23 cellular contexts compared by ENCODE assay signal in the genomic region with DNA sequence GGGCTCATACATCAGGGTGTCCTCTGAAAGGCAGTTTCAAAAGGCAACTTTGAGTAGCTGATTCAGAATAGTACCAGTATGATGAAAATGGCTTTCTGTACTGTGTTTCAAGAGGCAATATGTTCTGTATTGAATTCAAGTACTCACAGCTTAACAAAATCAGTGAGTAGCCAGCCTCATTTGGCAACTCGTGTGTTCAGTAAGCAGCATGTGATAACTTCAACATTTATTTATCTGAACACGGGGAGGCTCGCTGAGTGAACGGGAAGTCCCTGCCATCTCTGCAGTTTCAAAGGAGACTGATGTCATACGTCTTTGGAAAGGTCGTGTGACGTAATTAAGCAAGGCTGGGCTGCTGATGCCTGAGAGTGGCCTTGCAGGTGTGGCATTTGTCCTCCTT.
DNase-seq lines count a peak whose midpoint lies in the region; ATAC-seq and TF ChIP-seq lines count a peak whose summit lies in the region.
"Had no signal": no experiment of that assay in that cellular context is flagged by ENCODE, and none has a peak within 500 bp of the region (broad histone marks: within the 10 kb centered on the region; RNA-seq: fewer than 3 reads in every experiment).

No MANE protein-coding gene starts in this region.

- no peak for TF ChIP-seq CTCF in CD14-positive monocyte (IDR thresholded peaks at IDR 0.05)
- TF ChIP-seq CTCF in astrocyte of the spinal cord (IDR thresholded peaks at IDR 0.05; ENCODE audit: low read depth, low read length), result no peak
- TF ChIP-seq CTCF in sigmoid colon (IDR thresholded peaks at IDR 0.05), result no peak

- H3K36me3 Mint-ChIP-seq in CD14-positive monocyte, result no peaks in the 10 kb centered on the region
- H3K36me3 Mint-ChIP-seq in CD4-positive, CD25-positive, alpha-beta regulatory T cell, result no peaks in the 10 kb centered on the region
- H3K36me3 Mint-ChIP-seq: activated naive CD4-positive, alpha-beta T cell treated with anti-CD3 and anti-CD28 coated beads, Interleukin-2, amount 50 U/mL, for 72 hours; naive thymus-derived CD8-positive, alpha-beta T cell had no signal

- no peak overlapping the region for H3K4me3 Mint-ChIP-seq in CD14-positive monocyte
- no peak overlapping the region for H3K4me3 Mint-ChIP-seq in CD4-positive, CD25-positive, alpha-beta regulatory T cell
- H3K4me3 Mint-ChIP-seq: activated CD4-positive, alpha-beta T cell treated with anti-CD3 and anti-CD28 coated beads, Interleukin-2, amount 10 ng/mL, durations not matched to agents 24 days and 14 days; HFFc6; naive thymus-derived CD8-positive, alpha-beta T cell had no signal

- intact Hi-C loops in CD14-positive monocyte (cut with micrococcal nuclease), result no loop called here
- intact Hi-C loops in sigmoid colon (cut with DNase I), result no loop called here

- TF ChIP-seq POLR2A in sigmoid colon (IDR thresholded peaks at IDR 0.05), result no peak

- no peaks in the 10 kb centered on the region for H3K27me3 ChIP-seq in CD4-positive, CD25-positive, alpha-beta regulatory T cell (ENCODE audit: control insufficient read depth, insufficient read depth, low read length)
- peaks cover 0 to 6% (median 0%) of the 10 kb centered on the region in 3 donors for H3K27me3 ChIP-seq in sigmoid colon
- H3K27me3 ChIP-seq: body of pancreas, suprapubic skin had no signal

- no peaks in the 10 kb centered on the region for H3K4me1 Mint-ChIP-seq in CD14-positive monocyte
- peaks cover 0 to 10% (median 4%) of the 10 kb centered on the region in 4 donors for H3K4me1 Mint-ChIP-seq in CD4-positive, CD25-positive, alpha-beta regulatory T cell
- H3K4me1 Mint-ChIP-seq: activated CD4-positive, alpha-beta T cell treated with anti-CD3 and anti-CD28 coated beads, Interleukin-2, amount 10 ng/mL, durations not matched to agents 24 days and 14 days had no signal

- in situ Hi-C loops in astrocyte of the spinal cord (cut with HindIII; ENCODE audit: low sequenced_read_pairs), result no loop called here

- no peaks in the 10 kb centered on the region for H3K4me1 ChIP-seq in CD4-positive, CD25-positive, alpha-beta regulatory T cell (ENCODE audit: control insufficient read depth, insufficient read depth, low read length, poor library complexity, severe bottlenecking)
- H3K4me1 ChIP-seq in sigmoid colon, result no peaks in the 10 kb centered on the region
- H3K4me1 ChIP-seq: suprapubic skin had no signal

- peak; percentile 53 for DNase-seq in CD14-positive monocyte (ENCODE audit: low spot score)
- peak in 2 of 3 donors; percentile 2 to 4 for DNase-seq in CD4-positive, CD25-positive, alpha-beta regulatory T cell
- peak; percentile 40 for DNase-seq in NCI-H1092 treated with DMSO at 0.1 percent for 48 hours (lab: John Stamatoyannopoulos, UW)
- DNase-seq in astrocyte of the spinal cord (ENCODE audit: low read depth, low spot score), result peak; percentile 17
- no peak for DNase-seq in sigmoid colon
- DNase-seq: activated CD4-positive, alpha-beta T cell treated with anti-CD3 and anti-CD28 coated beads, Interleukin-2, amount 10 ng/mL, durations not matched to agents 24 days and 14 days; activated T-cell treated with anti-CD3 and anti-CD28 coated beads for 4 hours; AML-193; GDM1; HFFc6; kidney; mesendoderm; naive thymus-derived CD8-positive, alpha-beta T cell; NCI-H187 treated with DMSO at 0.1 percent for 48 hours; NCI-H524 treated with DMSO at 0.1 percent for 48 hours; stimulated activated CD4-positive, alpha-beta T cell treated with anti-CD3 and anti-CD28 coated beads, Interleukin-4, amount 100 ng/mL, for 4 hours had no signal

- H3K27ac ChIP-seq in CD4-positive, CD25-positive, alpha-beta regulatory T cell (ENCODE audit: insufficient read depth, low read length, poor library complexity, severe bottlenecking), result no peak overlapping the region
- H3K27ac ChIP-seq in sigmoid colon, result no peak overlapping the region
- H3K27ac ChIP-seq: coronary artery, SK-N-MC, suprapubic skin had no signal

- H3K4me3 ChIP-seq in CD4-positive, CD25-positive, alpha-beta regulatory T cell (ENCODE audit: low read depth, low read length), result no peak overlapping the region
- H3K4me3 ChIP-seq in astrocyte of the spinal cord (ENCODE audit: low read depth, low read length), result no peak overlapping the region
- no peak overlapping the region for H3K4me3 ChIP-seq in sigmoid colon
- H3K4me3 ChIP-seq: body of pancreas, coronary artery, SK-N-MC, suprapubic skin had no signal

- H3K27me3 Mint-ChIP-seq in CD14-positive monocyte (ENCODE audit: low read depth in 3 of 3), result peaks cover 0 to 3% (median 2%) of the 10 kb centered on the region in 3 donors
- peaks cover 5% of the 10 kb centered on the region for H3K27me3 Mint-ChIP-seq in CD4-positive, CD25-positive, alpha-beta regulatory T cell

- no peak overlapping the region for H3K27ac Mint-ChIP-seq in CD14-positive monocyte
- peak overlapping the region in 1 of 3 donors; percentile 22 for H3K27ac Mint-ChIP-seq in CD4-positive, CD25-positive, alpha-beta regulatory T cell
- H3K27ac Mint-ChIP-seq: activated CD4-positive, alpha-beta T cell treated with anti-CD3 and anti-CD28 coated beads, Interleukin-2, amount 10 ng/mL, durations not matched to agents 24 days and 14 days; activated naive CD4-positive, alpha-beta T cell treated with anti-CD3 and anti-CD28 coated beads, Interleukin-2, amount 50 U/mL, for 72 hours; HFFc6 had no signal

- no peaks in the 10 kb centered on the region for H3K36me3 ChIP-seq in CD4-positive, CD25-positive, alpha-beta regulatory T cell (ENCODE audit: control insufficient read depth, insufficient read depth, low read length)
- H3K36me3 ChIP-seq in sigmoid colon, result no peaks in the 10 kb centered on the region
- H3K36me3 ChIP-seq: suprapubic skin had no signal

- WGBS in sigmoid colon, 2 donors, result 48 to 62% methylated on average over 7 of the region's 7 CpGs

- H3K9me3 ChIP-seq in CD4-positive, CD25-positive, alpha-beta regulatory T cell (ENCODE audit: control insufficient read depth in 2 of 2, low read length in 2 of 2), result no peaks in the 10 kb centered on the region
- no peaks in the 10 kb centered on the region for H3K9me3 ChIP-seq in sigmoid colon
- H3K9me3 ChIP-seq: body of pancreas, suprapubic skin had no signal

- TF ChIP-seq EP300 in sigmoid colon (IDR thresholded peaks at IDR 0.05), result no peak

- H3K9me3 Mint-ChIP-seq in CD14-positive monocyte, result peaks cover 0 to 3% (median 0%) of the 10 kb centered on the region in 7 donors
- peaks cover 0 to 2% (median 0%) of the 10 kb centered on the region in 7 donors for H3K9me3 Mint-ChIP-seq in CD4-positive, CD25-positive, alpha-beta regulatory T cell
- H3K9me3 Mint-ChIP-seq: activated CD4-positive, alpha-beta T cell treated with anti-CD3 and anti-CD28 coated beads, Interleukin-2, amount 10 ng/mL, durations not matched to agents 24 days and 14 days; activated naive CD4-positive, alpha-beta T cell treated with anti-CD3 and anti-CD28 coated beads, Interleukin-2, amount 50 U/mL, for 72 hours; HFFc6; naive thymus-derived CD8-positive, alpha-beta T cell had no signal

- no peak for ATAC-seq in CD4-positive, CD25-positive, alpha-beta regulatory T cell (ENCODE audit: low read depth in 2 of 2)
- no peak for ATAC-seq in HG03565 (IDR thresholded peaks at IDR 0.05; ENCODE audit: unreplicated experiment)
- ATAC-seq in HG02610 (IDR thresholded peaks at IDR 0.05; ENCODE audit: unreplicated experiment), result no peak
- ATAC-seq: naive thymus-derived CD8-positive, alpha-beta T cell had no signal
